In genomic region chr15:100334456-100334855, GRCh38 we compare ENCODE assay signal across 21 cellular contexts. TPM values are rescaled to one million over a fixed set of nuclear protein-coding genes. Genes with fewer than 3 reads are reported as not detected.
"Had no signal": no experiment of that assay in that cellular context is flagged by ENCODE, and none has a peak within 500 bp of the region (broad histone marks: within the 10 kb centered on the region; RNA-seq: fewer than 3 reads in every experiment).

No MANE protein-coding gene starts in this region.

- H3K27me3 ChIP-seq: sigmoid colon, uterus had no signal

- H3K36me3 Mint-ChIP-seq: stimulated activated memory B cell treated with anti-CD40 and anti-IgM and Interleukin-4, amounts not matched to agents 10 μg/mL and 1 μg/mL and 100 μg/mL, for 72 hours; WTC11 had no signal

- H3K27ac Mint-ChIP-seq: activated CD4-positive, alpha-beta memory T cell treated with anti-CD3 and anti-CD28 coated beads, Interleukin-2, amount 10 ng/mL, durations not matched to agents 7 days and 5 days; activated T-helper 17 cell treated with anti-CD3 and anti-CD28 coated beads, Interleukin-2, amount 50 U/mL, for 72 hours; stimulated activated memory B cell treated with anti-CD40 and anti-IgM and Interleukin-4, amounts not matched to agents 10 μg/mL and 1 μg/mL and 100 μg/mL, for 72 hours; WTC11 had no signal

- ATAC-seq: activated T-helper 17 cell treated with anti-CD3 and anti-CD28 coated beads, Interleukin-2, amount 50 U/mL, for 72 hours; esophagus mucosa; stimulated activated memory B cell treated with anti-CD40 and anti-IgM and Interleukin-4, amounts not matched to agents 10 μg/mL and 1 μg/mL and 100 μg/mL, for 72 hours had no signal

- H3K9me3 ChIP-seq: sigmoid colon, uterus had no signal

- H3K9me3 Mint-ChIP-seq: activated CD4-positive, alpha-beta memory T cell treated with anti-CD3 and anti-CD28 coated beads, Interleukin-2, amount 10 ng/mL, durations not matched to agents 7 days and 5 days; activated T-helper 17 cell treated with anti-CD3 and anti-CD28 coated beads, Interleukin-2, amount 50 U/mL, for 72 hours; neural crest cell; stimulated activated memory B cell treated with anti-CD40 and anti-IgM and Interleukin-4, amounts not matched to agents 10 μg/mL and 1 μg/mL and 100 μg/mL, for 72 hours; WTC11 had no signal

- H3K4me3 ChIP-seq: sigmoid colon, smooth muscle cell, uterus had no signal

- H3K27ac ChIP-seq: sigmoid colon, uterus had no signal

- H3K36me3 ChIP-seq: sigmoid colon, uterus had no signal

- H3K4me1 ChIP-seq: uterus had no signal

- H3K4me3 Mint-ChIP-seq: activated CD4-positive, alpha-beta memory T cell treated with anti-CD3 and anti-CD28 coated beads, Interleukin-2, amount 10 ng/mL, durations not matched to agents 7 days and 5 days; activated T-helper 17 cell treated with anti-CD3 and anti-CD28 coated beads, Interleukin-2, amount 50 U/mL, for 72 hours; neural crest cell; stimulated activated memory B cell treated with anti-CD40 and anti-IgM and Interleukin-4, amounts not matched to agents 10 μg/mL and 1 μg/mL and 100 μg/mL, for 72 hours; WTC11 had no signal

- DNase-seq: activated CD4-positive, alpha-beta memory T cell treated with anti-CD3 and anti-CD28 coated beads, Interleukin-2, amount 10 ng/mL, durations not matched to agents 7 days and 5 days; activated naive CD4-positive, alpha-beta T cell; dermis blood vessel endothelial cell; effector CD8-positive, alpha-beta T cell; glutamatergic neuron; hippocampal formation; midbrain; retina; sigmoid colon; stimulated activated CD4-positive, alpha-beta T cell treated with anti-CD3 and anti-CD28 coated beads, Interleukin-15, amount 100 ng/mL, for 24 hours; T-helper 1 cell; T-helper 9 cell; trophoblast cell; uterus had no signal

- H3K27me3 Mint-ChIP-seq: activated T-helper 17 cell treated with anti-CD3 and anti-CD28 coated beads, Interleukin-2, amount 50 U/mL, for 72 hours had no signal

- H3K4me1 Mint-ChIP-seq: stimulated activated memory B cell treated with anti-CD40 and anti-IgM and Interleukin-4, amounts not matched to agents 10 μg/mL and 1 μg/mL and 100 μg/mL, for 72 hours had no signal

RNA-seq across cellular contexts. Expression of gene ADAMTS17, which starts 7.3 kb away (rescaled TPM):
- total RNA-seq: endothelial cell of umbilical vein had no signal
